18 cellular contexts compared by ENCODE assay signal in genomic region chr3:171564723-171565122, GRCh38.
"Had no signal": no experiment of that assay in that cellular context is flagged by ENCODE, and none has a peak within 500 bp of the region (broad histone marks: within the 10 kb centered on the region; RNA-seq: fewer than 3 reads in every experiment).

No MANE protein-coding gene starts in this region.

- H3K27ac Mint-ChIP-seq: activated CD4-positive, alpha-beta memory T cell treated with anti-CD3 and anti-CD28 coated beads for 36 hours; activated CD8-positive, alpha-beta memory T cell treated with anti-CD3 and anti-CD28 coated beads, Interleukin-2, amount 10 ng/mL, durations not matched to agents 7 days and 5 days had no signal

- H3K36me3 ChIP-seq: adrenal gland, suprapubic skin had no signal

- H3K9me3 Mint-ChIP-seq: activated CD4-positive, alpha-beta memory T cell treated with anti-CD3 and anti-CD28 coated beads for 36 hours; naive thymus-derived CD8-positive, alpha-beta T cell had no signal

- H3K4me3 Mint-ChIP-seq: activated CD4-positive, alpha-beta memory T cell treated with anti-CD3 and anti-CD28 coated beads for 36 hours; activated CD8-positive, alpha-beta memory T cell treated with anti-CD3 and anti-CD28 coated beads, Interleukin-2, amount 10 ng/mL, durations not matched to agents 7 days and 5 days; naive thymus-derived CD8-positive, alpha-beta T cell had no signal

- DNase-seq: activated CD4-positive, alpha-beta memory T cell treated with anti-CD3 and anti-CD28 coated beads for 36 hours; activated CD4-positive, alpha-beta T cell treated with anti-CD3 and anti-CD28 coated beads for 1 hour; activated CD8-positive, alpha-beta memory T cell treated with anti-CD3 and anti-CD28 coated beads, Interleukin-2, amount 10 ng/mL, durations not matched to agents 7 days and 5 days; activated naive CD4-positive, alpha-beta T cell treated with anti-CD3 and anti-CD28 coated beads, Interleukin-2, amount 50 U/mL, for 16 hours; activated T-cell treated with anti-CD3 and anti-CD28 coated beads, Interleukin-2, amount 50 U/mL, for 1 hour; adrenal gland; dorsolateral prefrontal cortex; left cardiac atrium; mammary epithelial cell; naive thymus-derived CD8-positive, alpha-beta T cell; posterior cingulate gyrus; small intestine; stimulated activated CD4-positive, alpha-beta T cell treated with anti-CD3 and anti-CD28 coated beads, Interleukin-4, amount 100 ng/mL, for 4 hours; stimulated activated CD8-positive, alpha-beta memory T cell treated with anti-CD3 and anti-CD28 coated beads, Interleukin-4, amount 100 ng/mL, for 48 hours; stimulated activated naive CD8-positive, alpha-beta T cell treated with anti-CD3 and anti-CD28 coated beads, Interleukin-15, Interleukin-2, amounts not matched to agents 100 U/mL and 50 U/mL, for 24 hours; T-helper 9 cell; trophoblast cell had no signal

- ATAC-seq: activated CD8-positive, alpha-beta memory T cell treated with anti-CD3 and anti-CD28 coated beads, Interleukin-2, amount 10 ng/mL, durations not matched to agents 7 days and 5 days; naive thymus-derived CD8-positive, alpha-beta T cell; stimulated activated naive CD8-positive, alpha-beta T cell treated with anti-CD3 and anti-CD28 coated beads, Interleukin-15, Interleukin-2, amounts not matched to agents 100 U/mL and 50 U/mL, for 24 hours had no signal

- H3K4me3 ChIP-seq: adrenal gland, dorsolateral prefrontal cortex, suprapubic skin had no signal

- H3K4me1 ChIP-seq: adrenal gland, suprapubic skin had no signal

- H3K9me3 ChIP-seq: adrenal gland, suprapubic skin had no signal

- H3K27ac ChIP-seq: adrenal gland, dorsolateral prefrontal cortex, suprapubic skin had no signal

- H3K36me3 Mint-ChIP-seq: activated CD4-positive, alpha-beta memory T cell treated with anti-CD3 and anti-CD28 coated beads for 36 hours; naive thymus-derived CD8-positive, alpha-beta T cell had no signal

- H3K27me3 ChIP-seq: adrenal gland, dorsolateral prefrontal cortex, suprapubic skin had no signal
